In the genomic region with DNA sequence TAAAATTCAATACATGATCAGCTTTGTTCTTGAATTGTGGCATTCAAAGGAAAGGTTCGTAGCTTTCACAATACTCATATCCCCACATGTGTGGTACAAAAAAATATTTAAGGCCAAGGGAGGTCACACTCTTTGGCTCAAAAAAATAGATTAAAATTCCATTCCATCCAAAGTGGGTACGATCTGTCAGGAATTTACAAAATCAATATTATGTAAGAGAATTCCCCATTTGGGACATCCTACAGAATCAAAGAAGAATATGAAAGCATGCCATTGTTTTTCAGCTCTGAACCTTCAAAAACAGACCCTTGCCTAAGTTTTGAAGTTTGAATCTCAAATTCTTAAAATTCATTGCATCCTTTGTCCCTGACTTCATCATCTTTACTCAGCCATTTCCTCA, we compare ENCODE assay signal across 18 cellular contexts.
"Had no signal": no experiment of that assay in that cellular context is flagged by ENCODE, and none has a peak within 500 bp of the region (broad histone marks: within the 10 kb centered on the region; RNA-seq: fewer than 3 reads in every experiment).

No MANE protein-coding gene starts in this region.

- H3K4me1 ChIP-seq: upper lobe of right lung had no signal

- H3K36me3 ChIP-seq: upper lobe of right lung had no signal

- H3K27me3 ChIP-seq: hepatocyte, upper lobe of right lung had no signal

- H3K4me3 ChIP-seq: dorsolateral prefrontal cortex, hepatocyte, mucosa of descending colon, upper lobe of right lung had no signal

- H2AFZ ChIP-seq: hepatocyte had no signal

- H3K27ac ChIP-seq: dorsolateral prefrontal cortex, hepatocyte, upper lobe of right lung had no signal

- H3K9me3 ChIP-seq: mucosa of descending colon, upper lobe of right lung had no signal

- H3K4me2 ChIP-seq: hepatocyte had no signal

- ATAC-seq: left lobe of liver; mucosa of descending colon; naive thymus-derived CD8-positive, alpha-beta T cell; upper lobe of right lung had no signal

- DNase-seq: activated CD4-positive, alpha-beta T cell treated with anti-CD3 and anti-CD28 coated beads, Interleukin-2, amount 50 U/mL, for 1 hour; activated CD8-positive, alpha-beta memory T cell treated with anti-CD3 and anti-CD28 coated beads for 24 hours; activated gamma-delta T cell treated with Interleukin-2 at 50 U/mL for 16 hours; amygdala; cerebellar nuclear complex; dorsolateral prefrontal cortex; endodermal cell; mucosa of descending colon; naive thymus-derived CD8-positive, alpha-beta T cell; posterior cingulate gyrus; retina; small intestine; stimulated activated CD4-positive, alpha-beta T cell treated with anti-CD3 and anti-CD28 coated beads, Interleukin-4, amount 100 ng/mL, for 4 hours; stimulated activated CD8-positive, alpha-beta memory T cell treated with anti-CD3 and anti-CD28 coated beads, Interleukin-4, amount 100 ng/mL, for 48 hours; stimulated activated naive CD4-positive, alpha-beta T cell treated with Interleukin-2 at 50 U/mL for 16 hours; upper lobe of right lung had no signal
